In genomic region chr13:31011193-31011860, GRCh38 we compare ENCODE assay signal across 24 cellular contexts.
DNase-seq lines count a peak whose midpoint lies in the region; ATAC-seq and TF ChIP-seq lines count a peak whose summit lies in the region.
"Had no signal": no experiment of that assay in that cellular context is flagged by ENCODE, and none has a peak within 500 bp of the region (broad histone marks: within the 10 kb centered on the region; RNA-seq: fewer than 3 reads in every experiment).

No MANE protein-coding gene starts in this region.

- H3K4me1 Mint-ChIP-seq in nephron progenitor cell: peaks cover 24% of the 10 kb centered on the region
- H3K4me1 Mint-ChIP-seq: T-cell had no signal

- H3K4me3 Mint-ChIP-seq in nephron progenitor cell: no peak overlapping the region
- H3K4me3 Mint-ChIP-seq: activated CD4-positive, alpha-beta T cell treated with anti-CD3 and anti-CD28 coated beads, Interleukin-2, amount 10 ng/mL, durations not matched to agents 7 days and 5 days; T-cell had no signal

- H3K9me3 ChIP-seq in iPS-20b (ENCODE audit: insufficient read depth, low read depth, low read length): no peaks in the 10 kb centered on the region
- H3K9me3 ChIP-seq: adrenal gland, mucosa of descending colon, neutrophil, thyroid gland had no signal

- no peaks in the 10 kb centered on the region for H3K9me3 Mint-ChIP-seq in nephron progenitor cell
- H3K9me3 Mint-ChIP-seq: activated CD4-positive, alpha-beta T cell treated with anti-CD3 and anti-CD28 coated beads, Interleukin-2, amount 10 ng/mL, durations not matched to agents 7 days and 5 days; T-cell had no signal

- H3K36me3 Mint-ChIP-seq in nephron progenitor cell (ENCODE audit: low read depth): no peaks in the 10 kb centered on the region
- H3K36me3 Mint-ChIP-seq: T-cell had no signal

- H3K27ac ChIP-seq in iPS-20b (ENCODE audit: low read length): no peak overlapping the region
- H3K27ac ChIP-seq: adrenal gland, C4-2B, neutrophil, thyroid gland had no signal

- peak; percentile 51 for ATAC-seq in HG02852 (IDR thresholded peaks at IDR 0.05; ENCODE audit: unreplicated experiment)
- ATAC-seq in GM18873 (IDR thresholded peaks at IDR 0.05; ENCODE audit: low FRiP score, unreplicated experiment): no peak
- ATAC-seq in HG03432 (IDR thresholded peaks at IDR 0.05; ENCODE audit: unreplicated experiment): no peak
- ATAC-seq: left ventricle myocardium superior, mucosa of descending colon, T-cell had no signal

- H3K27me3 ChIP-seq in iPS-20b (ENCODE audit: insufficient read depth, low read length): no peaks in the 10 kb centered on the region
- H3K27me3 ChIP-seq: adrenal gland, thyroid gland had no signal

- H3K4me1 ChIP-seq in iPS-20b (ENCODE audit: insufficient read depth, low read length): peaks cover 25% of the 10 kb centered on the region
- H3K4me1 ChIP-seq: adrenal gland, thyroid gland had no signal

- TF ChIP-seq CTCF in GM10266 (IDR thresholded peaks at IDR 0.05; ENCODE audit: control insufficient read depth, insufficient read depth, low read depth, missing control alignments) (no peak), nephron progenitor cell (IDR thresholded peaks at IDR 0.05) (no peak)

- H3K27me3 Mint-ChIP-seq in nephron progenitor cell (ENCODE audit: low read depth, poor library complexity): peaks cover 3% of the 10 kb centered on the region

- H3K27ac Mint-ChIP-seq in nephron progenitor cell: no peak overlapping the region
- H3K27ac Mint-ChIP-seq: activated CD4-positive, alpha-beta T cell treated with anti-CD3 and anti-CD28 coated beads, Interleukin-2, amount 10 ng/mL, durations not matched to agents 7 days and 5 days; T-cell had no signal

- no peaks in the 10 kb centered on the region for H3K36me3 ChIP-seq in iPS-20b (ENCODE audit: insufficient read depth, low read depth, low read length)
- H3K36me3 ChIP-seq: adrenal gland, neutrophil, thyroid gland had no signal

- peak overlapping the region; percentile 26; the same call in 1 of the 2 replicates for H3K4me3 ChIP-seq in iPS-20b (ENCODE audit: low read length)
- H3K4me3 ChIP-seq: adrenal gland, mucosa of descending colon, thyroid gland had no signal

- H3K9ac ChIP-seq in iPS-20b (ENCODE audit: low read depth, low read length): peak overlapping the region; percentile 30; the same call in 1 of the 2 replicates

- peak; percentile 22 for DNase-seq in GM10266 (ENCODE audit: extremely low spot score)
- DNase-seq in NCI-H69 (lab: John Stamatoyannopoulos, UW): peak; percentile 72
- no peak for DNase-seq in activated T-cell treated with anti-CD3 and anti-CD28 coated beads, Interleukin-2, amount 50 U/mL, for 1 hour
- DNase-seq in nephron progenitor cell: no peak
- DNase-seq: activated CD4-positive, alpha-beta T cell treated with anti-CD3 and anti-CD28 coated beads, Interleukin-2, amount 10 ng/mL, durations not matched to agents 7 days and 5 days; activated CD8-positive, alpha-beta memory T cell treated with anti-CD3 and anti-CD28 coated beads, Interleukin-2, amount 50 U/mL, for 48 hours; activated gamma-delta T cell treated with Interleukin-2 at 50 U/mL for 16 hours; adrenal gland; cortex of kidney; KG1; left ventricle myocardium superior; mucosa of descending colon; NCI-H510A; SHP77; stimulated activated CD4-positive, alpha-beta T cell treated with anti-CD3 and anti-CD28 coated beads, Interleukin-2, amount 100 ng/mL, for 24 hours; stimulated activated naive CD4-positive, alpha-beta T cell treated with Interleukin-2 at 50 U/mL for 16 hours; T-cell; thyroid gland had no signal

Comparison
In these comparisons a context has a peak if more than half of its experiments do, and no peak if none do; other contexts are left out.
1. DNase-seq: peak in GM10266 (single experiment) and NCI-H69 (single experiment); none in activated T-cell treated with anti-CD3 and anti-CD28 coated beads, Interleukin-2, amount 50 U/mL, for 1 hour (single experiment) and nephron progenitor cell (single experiment).